9 cellular contexts compared by ENCODE assay signal in the genomic region with DNA sequence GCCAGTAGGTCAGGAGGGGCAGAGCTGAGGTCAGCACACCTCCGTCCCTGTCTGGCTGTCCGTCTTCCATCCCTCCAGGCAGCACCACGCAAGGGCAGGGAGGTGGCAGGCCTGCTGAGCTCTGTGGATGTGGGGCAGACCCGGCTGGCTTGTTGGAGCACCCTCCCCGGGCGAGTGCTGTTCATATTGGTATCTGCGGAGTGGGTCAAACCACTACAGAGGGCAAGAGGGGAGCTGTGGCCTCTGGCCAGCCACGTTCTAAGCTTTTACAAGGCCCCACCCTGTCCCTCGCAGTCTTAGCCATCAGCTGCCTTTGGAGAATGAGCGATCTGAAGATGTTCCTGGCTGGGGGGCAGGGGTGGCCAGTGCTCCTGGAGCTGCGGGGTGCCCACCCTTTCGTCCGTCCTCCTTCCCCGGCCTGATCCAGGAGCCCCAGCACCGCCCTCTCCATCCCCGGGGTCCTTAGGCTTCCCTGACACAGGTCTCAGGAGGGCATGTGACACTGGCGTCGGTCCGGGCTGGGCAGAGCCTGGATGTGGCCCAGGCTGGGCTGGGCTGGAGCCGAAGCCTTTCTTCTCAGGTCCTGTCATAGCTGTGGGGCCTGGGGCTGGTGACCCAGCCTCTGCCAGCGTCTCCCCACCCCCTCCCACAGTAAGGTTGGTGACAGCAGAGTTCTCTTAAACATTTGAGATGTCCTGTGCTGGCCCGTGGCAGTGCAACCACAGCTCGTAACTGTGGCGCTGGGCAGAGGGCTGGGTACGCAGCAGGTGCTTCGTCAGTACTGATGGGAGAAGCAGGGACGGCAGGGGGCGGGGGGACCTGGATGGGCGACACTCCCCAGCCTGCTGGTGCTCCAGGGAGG. TPM values are rescaled to one million over a fixed set of nuclear protein-coding genes. Genes with fewer than 3 reads are reported as not detected.
DNase-seq lines count a peak whose midpoint lies in the region; ATAC-seq, FAIRE-seq and TF ChIP-seq lines count a peak whose summit lies in the region.
"Had no signal": no experiment of that assay in that cellular context is flagged by ENCODE, and none has a peak within 500 bp of the region (broad histone marks: within the 10 kb centered on the region; RNA-seq: fewer than 3 reads in every experiment).

No MANE protein-coding gene starts in this region.

- BruUV-seq in Panc1 (replicated peaks; lab: Mats Ljungman, UMichigan) = no TSS peak

- intact Hi-C loops in Panc1 (cut with micrococcal nuclease; ENCODE audit: unreplicated experiment) = no loop called here
- intact Hi-C loops in left ventricle myocardium inferior (cut with micrococcal nuclease) = no loop called here
- intact Hi-C loops in prostate gland (cut with DNase I) = no loop called here

- peaks cover 4% of the 10 kb centered on the region for H3K4me1 ChIP-seq in Panc1 (ENCODE audit: control insufficient read depth, insufficient read depth, low read length)
- H3K4me1 ChIP-seq in left ventricle myocardium inferior = peaks cover 96% of the 10 kb centered on the region
- H3K4me1 ChIP-seq in prostate gland (replicated peaks) = no peaks in the 10 kb centered on the region
- H3K4me1 ChIP-seq in effector memory CD4-positive, alpha-beta T cell (ENCODE audit: control insufficient read depth, insufficient read depth, low read length, poor library complexity, severe bottlenecking) = peaks cover 7% of the 10 kb centered on the region

- H3K27ac ChIP-seq in Panc1 (ENCODE audit: low read length) = no peak overlapping the region
- peak overlapping the region; percentile 94 for H3K27ac ChIP-seq in left ventricle myocardium inferior (replicated peaks)
- H3K27ac ChIP-seq in skin epidermis = peak overlapping the region in 11 of 21 experiments; percentile 7 to 82 (median 66)
- H3K27ac ChIP-seq in prostate gland = no peak overlapping the region
- no peak overlapping the region for H3K27ac ChIP-seq in effector memory CD4-positive, alpha-beta T cell (ENCODE audit: insufficient read depth, low read length, poor library complexity, severe bottlenecking)
- H3K27ac ChIP-seq: thoracic aorta had no signal

- in situ Hi-C loops in Panc1 (cut with HindIII; ENCODE audit: low pct_unique_long_range_greater_than_20kb, low sequenced_read_pairs) = no loop called here
- in situ Hi-C loops in KBM-7 (cut with MboI; ENCODE audit: low pct_unique_long_range_greater_than_20kb, low sequenced_read_pairs) = no loop called here

- no peak overlapping the region for H3K4me3 ChIP-seq in Panc1 (ENCODE audit: low read depth in 2 of 2, low read length in 2 of 2)
- H3K4me3 ChIP-seq in left ventricle myocardium inferior = peak overlapping the region; percentile 41
- H3K4me3 ChIP-seq in skin epidermis = no peak overlapping the region
- no peak overlapping the region for H3K4me3 ChIP-seq in prostate gland
- H3K4me3 ChIP-seq in effector memory CD4-positive, alpha-beta T cell (ENCODE audit: insufficient read depth, low read depth, low read length, poor library complexity, severe bottlenecking) = no peak overlapping the region

- TF ChIP-seq CTCF in Panc1 (IDR thresholded peaks at IDR 0.05) (no peak), left ventricle myocardium inferior (IDR thresholded peaks at IDR 0.05; ENCODE audit: borderline replicate concordance) (no peak), prostate gland (IDR thresholded peaks at IDR 0.05) (no peak)

- ATAC-seq in Panc1 = peak; percentile 53

- POLR2A ChIA-PET in Panc1 (lab: Charles Lee) = no interaction called here

- no peak for DNase-seq in GM19239 (ENCODE audit: insufficient read length, low spot score)
- DNase-seq in Panc1 (ENCODE audit: low read depth, low spot score) = no peak
- peak; percentile 66 for DNase-seq in left ventricle myocardium inferior
- DNase-seq in KBM-7 = no peak
- DNase-seq in GF-D8 (lab: John Stamatoyannopoulos, UW) = no peak
- DNase-seq in prostate gland (ENCODE audit: low spot score) = no peak
- DNase-seq in effector memory CD4-positive, alpha-beta T cell = no peak

- no peaks in the 10 kb centered on the region for H3K27me3 ChIP-seq in Panc1 (ENCODE audit: control insufficient read depth, insufficient read depth, low read length)
- no peaks in the 10 kb centered on the region for H3K27me3 ChIP-seq in left ventricle myocardium inferior (ENCODE audit: low read depth)
- no peaks in the 10 kb centered on the region for H3K27me3 ChIP-seq in prostate gland (replicated peaks; ENCODE audit: insufficient read depth)
- no peaks in the 10 kb centered on the region for H3K27me3 ChIP-seq in effector memory CD4-positive, alpha-beta T cell (replicated peaks; ENCODE audit: control insufficient read depth, insufficient read depth, low read length, poor library complexity, severe bottlenecking)

- CTCF ChIA-PET in Panc1 (lab: Charles Lee) = no interaction called here

- TF ChIP-seq POLR2A in prostate gland (IDR thresholded peaks at IDR 0.05) = no peak

- WGBS in prostate gland = 82% methylated on average over 29 of the region's 29 CpGs

- peak; percentile 56 for FAIRE-seq in GM19239 (lab: Jason Lieb, UNC)

- H3K9me3 ChIP-seq in Panc1 (ENCODE audit: control insufficient read depth, insufficient read depth, low read depth, low read length) (no peaks in the 10 kb centered on the region), left ventricle myocardium inferior (replicated peaks) (no peaks in the 10 kb centered on the region), prostate gland (no peaks in the 10 kb centered on the region)
- no peaks in the 10 kb centered on the region for H3K9me3 ChIP-seq in effector memory CD4-positive, alpha-beta T cell (ENCODE audit: control insufficient read depth, low read length)
- H3K9me3 ChIP-seq: thoracic aorta had no signal

- no peaks in the 10 kb centered on the region for H3K36me3 ChIP-seq in Panc1 (ENCODE audit: control insufficient read depth, insufficient read depth, low read length)
- no peaks in the 10 kb centered on the region for H3K36me3 ChIP-seq in left ventricle myocardium inferior
- H3K36me3 ChIP-seq in prostate gland = no peaks in the 10 kb centered on the region
- H3K36me3 ChIP-seq in effector memory CD4-positive, alpha-beta T cell (ENCODE audit: control insufficient read depth, insufficient read depth, low read length) = no peaks in the 10 kb centered on the region
- H3K36me3 ChIP-seq: thoracic aorta had no signal

RNA-seq across cellular contexts. Expression of gene GRAMD4, which starts 31.7 kb away (rescaled TPM):
- 30.8 TPM for total RNA-seq in Panc1 (2021; ENCODE audit: unreplicated experiment)
- polyA plus RNA-seq in Panc1 (2012; ENCODE audit: insufficient read length) = 21.2 TPM
- 77.6 TPM for total RNA-seq in left ventricle myocardium inferior
- total RNA-seq in prostate gland = 10 to 100 TPM; 12.1 to 20.2 TPM

RNA-seq across cellular contexts. Expression of gene CELSR1, which starts 51.1 kb away (rescaled TPM):
- total RNA-seq in Panc1 (2021; ENCODE audit: unreplicated experiment) = 30.7 TPM
- 34.8 TPM for polyA plus RNA-seq in Panc1 (2012; ENCODE audit: insufficient read length)
- total RNA-seq in left ventricle myocardium inferior = 8.9 TPM
- total RNA-seq in prostate gland = 10 to 100 TPM; 24.2 to 38.2 TPM

Comparison
In these comparisons a context has a peak if more than half of its experiments do, and no peak if none do; other contexts are left out.
1. H3K27ac ChIP-seq: peak in left ventricle myocardium inferior (single experiment) and skin epidermis (11 of 21); none in Panc1 (single experiment), prostate gland (0 of 2) and effector memory CD4-positive, alpha-beta T cell (single experiment).